Comparison of ENCODE assay signal across 18 cellular contexts in genomic region chr11:131178020-131178419, GRCh38.
DNase-seq lines count a peak whose midpoint lies in the region; ATAC-seq, FAIRE-seq and TF ChIP-seq lines count a peak whose summit lies in the region.
"Had no signal": no experiment of that assay in that cellular context is flagged by ENCODE, and none has a peak within 500 bp of the region (broad histone marks: within the 10 kb centered on the region; RNA-seq: fewer than 3 reads in every experiment).

No MANE protein-coding gene starts in this region.

- intact Hi-C loops in Right ventricle myocardium inferior (cut with DNase I): no loop called here
- intact Hi-C loops in cardiac septum (cut with DNase I): no loop called here
- intact Hi-C loops in right lobe of liver (cut with DNase I): no loop called here
- intact Hi-C loops in HepG2 (cut with micrococcal nuclease; ENCODE audit: unreplicated experiment): no loop called here
- intact Hi-C loops in thyroid gland (cut with DNase I): no loop called here
- intact Hi-C loops in activated naive CD4-positive, alpha-beta T cell treated with anti-CD3 and anti-CD28 coated beads for 36 hours (cut with micrococcal nuclease): no loop called here

- H3K9me3 Mint-ChIP-seq in activated naive CD4-positive, alpha-beta T cell treated with anti-CD3 and anti-CD28 coated beads for 36 hours: no peaks in the 10 kb centered on the region
- H3K9me3 Mint-ChIP-seq: HFFc6 had no signal

- WGBS in right lobe of liver (ENCODE audit: insufficient coverage, low coverage, low lambda C conversion rate, missing lambda C conversion rate): 42% methylated on average over 10 of the region's 11 CpGs
- 6% methylated on average over 6 of the region's 11 CpGs for WGBS in HepG2 (ENCODE audit: low lambda C conversion rate)
- whole genome bisulfite sequencing in thyroid gland, 2 donors: 57 to 75% methylated on average over 11 of the region's 11 CpGs

- DNase-seq in Right ventricle myocardium inferior (ENCODE audit: missing footprints): no peak
- DNase-seq in cardiac septum (ENCODE audit: low spot score): no peak
- DNase-seq in right lobe of liver: peak in 1 of 3 donors; percentile 64
- no peak for DNase-seq in HepG2 (ENCODE audit: low spot score)
- DNase-seq in left lobe of liver (ENCODE audit: low spot score): peak; percentile 57
- peak; percentile 15 to 55 for DNase-seq in thyroid gland
- DNase-seq in activated naive CD4-positive, alpha-beta T cell treated with anti-CD3 and anti-CD28 coated beads for 36 hours: no peak
- DNase-seq: 8988T; CD4-positive, alpha-beta memory T cell; DMS79 treated with DMSO at 0.1 percent for 48 hours; GF-D8; H7; HFFc6 had no signal

- H3K27ac Mint-ChIP-seq in activated naive CD4-positive, alpha-beta T cell treated with anti-CD3 and anti-CD28 coated beads for 36 hours: no peak overlapping the region
- H3K27ac Mint-ChIP-seq: CD14-positive monocyte; CD4-positive, alpha-beta memory T cell; GM23338; HFFc6 had no signal

- no peaks in the 10 kb centered on the region for H3K27me3 Mint-ChIP-seq in activated naive CD4-positive, alpha-beta T cell treated with anti-CD3 and anti-CD28 coated beads for 36 hours (ENCODE audit: low read depth)
- H3K27me3 Mint-ChIP-seq: CD4-positive, alpha-beta memory T cell had no signal

- H3K9me3 ChIP-seq in right lobe of liver (no peaks in the 10 kb centered on the region), HepG2 (ENCODE audit: low read length) (no peaks in the 10 kb centered on the region), thyroid gland (no peaks in the 10 kb centered on the region)
- H3K9me3 ChIP-seq: BLaER1 had no signal

- no peak overlapping the region for H3K4me3 Mint-ChIP-seq in activated naive CD4-positive, alpha-beta T cell treated with anti-CD3 and anti-CD28 coated beads for 36 hours
- H3K4me3 Mint-ChIP-seq: CD14-positive monocyte; CD4-positive, alpha-beta memory T cell; GM23338; HFFc6 had no signal

- CTCF ChIA-PET in HepG2 (lab: Yijun Ruan, JAX; ENCODE audit: low intra/inter-chr PET ratio, low total read pairs): no interaction called here
- CTCF ChIA-PET in activated naive CD4-positive, alpha-beta T cell treated with anti-CD3 and anti-CD28 coated beads for 36 hours (lab: Charles Lee): interaction anchor here (0.7 kb wide), 1 partner anchor 1709 kb away, joined by 3 read pairs; no protein-coding TSS in a partner anchor

- H4K20me1 ChIP-seq in HepG2 (ENCODE audit: insufficient read depth, low read length): no peaks in the 10 kb centered on the region
- H4K20me1 ChIP-seq: BLaER1 had no signal

- H3K27ac ChIP-seq in right lobe of liver: no peak overlapping the region
- no peak overlapping the region for H3K27ac ChIP-seq in HepG2 (ENCODE audit: extremely low read length, insufficient read depth, low read length)
- no peak overlapping the region for H3K27ac ChIP-seq in thyroid gland
- H3K27ac ChIP-seq: BLaER1 had no signal

- no peaks in the 10 kb centered on the region for H3K36me3 ChIP-seq in right lobe of liver
- H3K36me3 ChIP-seq in HepG2 (replicated peaks in 1 of 2; ENCODE audit: control insufficient read depth in 1 of 2, insufficient read depth in 2 of 2, low read length in 2 of 2): no peaks in the 10 kb centered on the region
- no peaks in the 10 kb centered on the region for H3K36me3 ChIP-seq in thyroid gland
- H3K36me3 ChIP-seq: BLaER1 had no signal

- TF ChIP-seq EP300 in HepG2 (IDR thresholded peaks at IDR 0.05; ENCODE audit: low read depth in 2 of 2, low read length in 2 of 2): no peak
- TF ChIP-seq EP300 in HepG2 (CRISPR knock-in tag; IDR thresholded peaks at IDR 0.05; ENCODE audit: borderline replicate concordance): no peak

- no peaks in the 10 kb centered on the region for H3K4me1 Mint-ChIP-seq in activated naive CD4-positive, alpha-beta T cell treated with anti-CD3 and anti-CD28 coated beads for 36 hours (ENCODE audit: low read depth)
- H3K4me1 Mint-ChIP-seq: CD14-positive monocyte; CD4-positive, alpha-beta memory T cell had no signal

- H3K4me1 ChIP-seq in right lobe of liver (no peaks in the 10 kb centered on the region), HepG2 (ENCODE audit: insufficient read depth, low read length) (no peaks in the 10 kb centered on the region), thyroid gland (peaks cover 0 to 3% of the 10 kb centered on the region in 2 donors)
- H3K4me1 ChIP-seq: BLaER1 had no signal

- no TSS peak for BruUV-seq in HepG2 (replicated peaks; lab: Mats Ljungman, UMichigan)

- no peak for TF ChIP-seq CTCF in right lobe of liver (IDR thresholded peaks at IDR 0.05)
- TF ChIP-seq CTCF in HepG2 (CRISPR knock-in tag; IDR thresholded peaks at IDR 0.05): no peak
- TF ChIP-seq CTCF in thyroid gland (IDR thresholded peaks at IDR 0.05): no peak

- POLR2A ChIA-PET in HepG2 (lab: Yijun Ruan, JAX): no interaction called here

- H3K4me2 ChIP-seq in HepG2 (ENCODE audit: low read depth, low read length): no peak overlapping the region
- H3K4me2 ChIP-seq: BLaER1, GM23338 had no signal

- in situ Hi-C loops in HepG2 (cut with HindIII; ENCODE audit: extremely low pct_ligation_motif_present, low pct_unique_long_range_greater_than_20kb): no loop called here

- no peak overlapping the region for H2AFZ ChIP-seq in HepG2 (ENCODE audit: low read length)
- H2AFZ ChIP-seq: GM23338 had no signal

- no peaks in the 10 kb centered on the region for H3K79me2 ChIP-seq in HepG2 (ENCODE audit: insufficient read depth, low read length)

- ATAC-seq in Right ventricle myocardium inferior (peak; percentile 79), right lobe of liver (peak; percentile 62 to 92 (median 74)), HepG2 (no peak), left lobe of liver (peak; percentile 97), HG02938 (IDR thresholded peaks at IDR 0.05; ENCODE audit: unreplicated experiment) (no peak)
- ATAC-seq: GM23338, HCT116 had no signal

- no peak for FAIRE-seq in HepG2 (lab: Jason Lieb, UNC)

- H3K4me3 ChIP-seq in right lobe of liver (no peak overlapping the region), HepG2 (replicated peaks in 1 of 3; ENCODE audit: insufficient read depth in 1 of 3, low read depth in 2 of 3, low read length in 3 of 3) (no peak overlapping the region), thyroid gland (replicated peaks in 1 of 3) (no peak overlapping the region)
- H3K4me3 ChIP-seq: BLaER1, GM23338 had no signal

- no peak overlapping the region for H3K9ac ChIP-seq in HepG2 (ENCODE audit: insufficient read depth, low read depth, low read length)
- H3K9ac ChIP-seq: BLaER1 had no signal

- H3K36me3 Mint-ChIP-seq in activated naive CD4-positive, alpha-beta T cell treated with anti-CD3 and anti-CD28 coated beads for 36 hours (ENCODE audit: low read depth): no peaks in the 10 kb centered on the region
- H3K36me3 Mint-ChIP-seq: CD14-positive monocyte; CD4-positive, alpha-beta memory T cell had no signal

- H3K27me3 ChIP-seq in right lobe of liver (no peaks in the 10 kb centered on the region), HepG2 (ENCODE audit: control insufficient read depth in 1 of 2, insufficient read depth in 2 of 2, low read length in 2 of 2) (peaks cover 0 to 4% of the 10 kb centered on the region in 2 experiments; a peak in 1 of 5 replicates), thyroid gland (no peaks in the 10 kb centered on the region)
- H3K27me3 ChIP-seq: BLaER1 had no signal

- TF ChIP-seq RAD21 in HepG2 (CRISPR knock-in tag; IDR thresholded peaks at IDR 0.05): no peak

- TF ChIP-seq POLR2A in right lobe of liver (IDR thresholded peaks at IDR 0.05): no peak
- TF ChIP-seq POLR2A in HepG2 (IDR thresholded peaks at IDR 0.05; ENCODE audit: insufficient read depth in 1 of 2, low read depth in 2 of 2, low read length in 2 of 2): no peak
- no peak for TF ChIP-seq POLR2A in thyroid gland (IDR thresholded peaks at IDR 0.05)

TF ChIP-seq in HepG2, 621 proteins besides CTCF, POLR2A, EP300 and RAD21:
- no peak for TF ChIP-seq ZSCAN22 (CRISPR knock-in tag; IDR thresholded peaks at IDR 0.05)
- no peak for TF ChIP-seq ATRX (CRISPR knock-in tag; IDR thresholded peaks at IDR 0.05; ENCODE audit: borderline replicate concordance)
- TF ChIP-seq CREM (IDR thresholded peaks at IDR 0.05): no peak
- no peak for TF ChIP-seq CREM (CRISPR knock-in tag; IDR thresholded peaks at IDR 0.05)
- TF ChIP-seq NFE2L1 (CRISPR knock-in tag; IDR thresholded peaks at IDR 0.05; ENCODE audit: borderline replicate concordance): no peak
- TF ChIP-seq ZMYM4 (CRISPR knock-in tag; IDR thresholded peaks at IDR 0.05): no peak
- no peak for TF ChIP-seq ZNF180 (CRISPR knock-in tag; IDR thresholded peaks at IDR 0.05; ENCODE audit: borderline replicate concordance, low read depth)
- no peak for TF ChIP-seq RBM39 (IDR thresholded peaks at IDR 0.05; ENCODE audit: low read depth, low read length, poor library complexity, severe bottlenecking)
- TF ChIP-seq, protein P1, sequence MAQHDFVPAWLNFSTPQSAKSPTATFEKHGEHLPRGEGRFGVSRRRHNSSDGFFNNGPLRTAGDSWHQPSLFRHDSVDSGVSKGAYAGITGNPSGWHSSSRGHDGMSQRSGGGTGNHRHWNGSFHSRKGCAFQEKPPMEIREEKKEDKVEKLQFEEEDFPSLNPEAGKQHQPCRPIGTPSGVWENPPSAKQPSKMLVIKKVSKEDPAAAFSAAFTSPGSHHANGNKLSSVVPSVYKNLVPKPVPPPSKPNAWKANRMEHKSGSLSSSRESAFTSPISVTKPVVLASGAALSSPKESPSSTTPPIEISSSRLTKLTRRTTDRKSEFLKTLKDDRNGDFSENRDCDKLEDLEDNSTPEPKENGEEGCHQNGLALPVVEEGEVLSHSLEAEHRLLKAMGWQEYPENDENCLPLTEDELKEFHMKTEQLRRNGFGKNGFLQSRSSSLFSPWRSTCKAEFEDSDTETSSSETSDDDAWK (CRISPR knock-in tag; IDR thresholded peaks at IDR 0.05): no peak

Comparison
In these comparisons a context has a peak if more than half of its experiments do, and no peak if none do; other contexts are left out.
1. ATAC-seq: peak in Right ventricle myocardium inferior (single experiment), right lobe of liver (4 of 4) and left lobe of liver (single experiment); none in HepG2 (single experiment) and HG02938 (single experiment).
2. DNase-seq: peak in left lobe of liver (single experiment) and thyroid gland (2 of 2); none in Right ventricle myocardium inferior (single experiment), cardiac septum (single experiment), HepG2 (single experiment) and activated naive CD4-positive, alpha-beta T cell treated with anti-CD3 and anti-CD28 coated beads for 36 hours (single experiment).